ENCODE assay signal across 1 cellular context in genomic region chr12:109097140-109097434, GRCh38.
TF ChIP-seq lines count a peak whose summit lies in the region.

No MANE protein-coding gene starts in this region.

TF ChIP-seq in endothelial cell of umbilical vein, 7 proteins besides CTCF, POLR2A, EP300 and RAD21:
- TF ChIP-seq MYC (IDR thresholded peaks at IDR 0.05; ENCODE audit: low read depth, low read length) (no peak), JUN (IDR thresholded peaks at IDR 0.05; ENCODE audit: borderline replicate concordance, insufficient read depth, insufficient read length, low read depth) (no peak), FOS (IDR thresholded peaks at IDR 0.05; ENCODE audit: borderline replicate concordance, insufficient read depth, low read length) (no peak), MAX (IDR thresholded peaks at IDR 0.05; ENCODE audit: insufficient read depth, insufficient read length) (no peak), POLR2AphosphoS5 (IDR thresholded peaks at IDR 0.05; ENCODE audit: insufficient read depth, low read depth, low read length) (no peak), GATA2 (IDR thresholded peaks at IDR 0.05; ENCODE audit: insufficient read depth, insufficient read length, low read depth, low read length) (no peak), EZH2 (IDR thresholded peaks at IDR 0.05; ENCODE audit: borderline replicate concordance, low read depth, low read length, severe bottlenecking) (no peak)
